In the genomic region with DNA sequence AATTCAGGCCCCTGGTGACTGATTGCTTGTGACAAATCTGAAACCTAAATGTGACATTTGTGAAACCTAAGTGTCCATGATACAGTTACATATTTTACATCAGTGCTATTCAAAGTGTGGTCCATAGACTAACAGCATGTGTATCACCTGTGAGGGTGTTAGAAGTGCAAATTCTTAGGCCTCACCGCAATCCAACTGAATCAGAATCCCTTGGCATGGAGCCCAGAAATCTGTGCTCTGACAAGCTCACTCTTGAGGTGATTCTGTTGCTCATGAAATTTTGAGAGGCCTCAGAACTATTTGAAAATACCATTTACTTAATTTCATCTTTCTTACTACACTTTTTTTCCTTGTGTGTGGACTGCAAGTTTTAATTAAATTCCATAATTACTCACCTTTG, we compare ENCODE assay signal across 11 cellular contexts.
A peak's percentile ranks its signal among the peaks of the same experiment; 100 is the strongest.
DNase-seq lines count a peak whose midpoint lies in the region; ATAC-seq and TF ChIP-seq lines count a peak whose summit lies in the region.
"Had no signal": no experiment of that assay in that cellular context is flagged by ENCODE, and none has a peak within 500 bp of the region (broad histone marks: within the 10 kb centered on the region; RNA-seq: fewer than 3 reads in every experiment).

No MANE protein-coding gene starts in this region.

- no peaks in the 10 kb centered on the region for H3K4me1 Mint-ChIP-seq in CD4-positive, alpha-beta T cell (ENCODE audit: low read depth)
- H3K4me1 Mint-ChIP-seq: memory B cell had no signal

- POLR2A ChIA-PET in CD4-positive, alpha-beta T cell (lab: Charles Lee), result no interaction called here

- no peak overlapping the region for H3K4me3 Mint-ChIP-seq in CD4-positive, alpha-beta T cell
- H3K4me3 Mint-ChIP-seq: activated CD8-positive, alpha-beta T cell treated with anti-CD3 and anti-CD28 coated beads for 36 hours; activated naive CD4-positive, alpha-beta T cell treated with anti-CD3 and anti-CD28 coated beads for 36 hours; memory B cell had no signal

- CTCF ChIA-PET in CD4-positive, alpha-beta T cell (lab: Charles Lee), result no interaction called here

- no peak for ATAC-seq in CD4-positive, alpha-beta T cell (ENCODE audit: poor library complexity)
- ATAC-seq in stimulated activated naive CD8-positive, alpha-beta T cell treated with anti-CD3 and anti-CD28 coated beads, Interleukin-15, Interleukin-2, amounts not matched to agents 100 U/mL and 50 U/mL, for 24 hours, result no peak
- ATAC-seq in upper lobe of left lung (ENCODE audit: low FRiP score in 2 of 2), result no peak
- ATAC-seq: activated CD8-positive, alpha-beta T cell treated with anti-CD3 and anti-CD28 coated beads for 36 hours had no signal

- no peaks in the 10 kb centered on the region for H3K9me3 Mint-ChIP-seq in CD4-positive, alpha-beta T cell

- TF ChIP-seq EP300 in upper lobe of left lung (IDR thresholded peaks at IDR 0.05), result no peak

- no peaks in the 10 kb centered on the region for H3K4me1 ChIP-seq in upper lobe of left lung

- no peak overlapping the region for H3K4me3 ChIP-seq in epithelial cell of proximal tubule (ENCODE audit: low read depth, low read length)
- no peak overlapping the region for H3K4me3 ChIP-seq in upper lobe of left lung

- H3K27ac Mint-ChIP-seq in CD4-positive, alpha-beta T cell, result no peak overlapping the region
- H3K27ac Mint-ChIP-seq: activated CD8-positive, alpha-beta T cell treated with anti-CD3 and anti-CD28 coated beads for 36 hours; activated naive CD4-positive, alpha-beta T cell treated with anti-CD3 and anti-CD28 coated beads for 36 hours; memory B cell had no signal

- H3K36me3 ChIP-seq in upper lobe of left lung, result no peaks in the 10 kb centered on the region

- WGBS in upper lobe of left lung, 2 donors, result 40 to 67% methylated on average over 1 of the region's 1 CpG

- H3K36me3 Mint-ChIP-seq in CD4-positive, alpha-beta T cell (ENCODE audit: low read depth), result no peaks in the 10 kb centered on the region
- H3K36me3 Mint-ChIP-seq: memory B cell had no signal

- DNase-seq in SHP77 (lab: John Stamatoyannopoulos, UW) (peak; percentile 29 to 39), SHP77 treated with DMSO at 0.1 percent for 48 hours (lab: John Stamatoyannopoulos, UW) (no peak), NCI-H345 treated with DMSO at 0.1 percent for 48 hours (lab: John Stamatoyannopoulos, UW; ENCODE audit: unreplicated experiment) (peak; percentile 66), epithelial cell of proximal tubule (ENCODE audit: low read depth) (peak; percentile 42), upper lobe of left lung (no peak), substantia nigra (lab: John Stamatoyannopoulos, UW) (no peak)
- no peak for DNase-seq in CD4-positive, alpha-beta T cell
- no peak for DNase-seq in stimulated activated naive CD8-positive, alpha-beta T cell treated with anti-CD3 and anti-CD28 coated beads, Interleukin-15, Interleukin-2, amounts not matched to agents 100 U/mL and 50 U/mL, for 24 hours
- DNase-seq: activated CD8-positive, alpha-beta T cell treated with anti-CD3 and anti-CD28 coated beads for 36 hours; activated naive CD4-positive, alpha-beta T cell treated with anti-CD3 and anti-CD28 coated beads for 36 hours had no signal

- H3K27ac ChIP-seq in CD4-positive, alpha-beta T cell (ENCODE audit: low read depth, low read length), result no peak overlapping the region
- H3K27ac ChIP-seq in upper lobe of left lung, result no peak overlapping the region
- no peak overlapping the region for H3K27ac ChIP-seq in substantia nigra (ENCODE audit: low read depth, low read length, poor library complexity, severe bottlenecking)

- no peaks in the 10 kb centered on the region for H3K9me3 ChIP-seq in CD4-positive, alpha-beta T cell (ENCODE audit: control insufficient read depth, low read length)
- H3K9me3 ChIP-seq in upper lobe of left lung, result no peaks in the 10 kb centered on the region

- intact Hi-C loops in CD4-positive, alpha-beta T cell (cut with DNase I, micrococcal nuclease), result no loop called here

- TF ChIP-seq CTCF in epithelial cell of proximal tubule (conservative IDR thresholded peaks at IDR 0.05; ENCODE audit: low read depth, low read length) (no peak), upper lobe of left lung (IDR thresholded peaks at IDR 0.05) (no peak)
- TF ChIP-seq CTCF in CD4-positive, alpha-beta T cell (IDR thresholded peaks at IDR 0.05), result no peak

- H3K27me3 Mint-ChIP-seq in CD4-positive, alpha-beta T cell, result no peaks in the 10 kb centered on the region
- H3K27me3 Mint-ChIP-seq: activated CD8-positive, alpha-beta T cell treated with anti-CD3 and anti-CD28 coated beads for 36 hours; memory B cell had no signal

- H3K27me3 ChIP-seq in CD4-positive, alpha-beta T cell (ENCODE audit: control insufficient read depth, insufficient read depth, low read length), result no peaks in the 10 kb centered on the region
- no peaks in the 10 kb centered on the region for H3K27me3 ChIP-seq in upper lobe of left lung

- no peak for TF ChIP-seq POLR2A in upper lobe of left lung (IDR thresholded peaks at IDR 0.05)

Comparison
In these comparisons a context has a peak if more than half of its experiments do, and no peak if none do; other contexts are left out.
1. DNase-seq: peak in SHP77 (2 of 2), NCI-H345 treated with DMSO at 0.1 percent for 48 hours (single experiment) and epithelial cell of proximal tubule (single experiment); none in SHP77 treated with DMSO at 0.1 percent for 48 hours (single experiment), CD4-positive, alpha-beta T cell (0 of 10), stimulated activated naive CD8-positive, alpha-beta T cell treated with anti-CD3 and anti-CD28 coated beads, Interleukin-15, Interleukin-2, amounts not matched to agents 100 U/mL and 50 U/mL, for 24 hours (single experiment), upper lobe of left lung (0 of 2) and substantia nigra (0 of 49).